ENCODE assay signal across 9 cellular contexts in the genomic region with DNA sequence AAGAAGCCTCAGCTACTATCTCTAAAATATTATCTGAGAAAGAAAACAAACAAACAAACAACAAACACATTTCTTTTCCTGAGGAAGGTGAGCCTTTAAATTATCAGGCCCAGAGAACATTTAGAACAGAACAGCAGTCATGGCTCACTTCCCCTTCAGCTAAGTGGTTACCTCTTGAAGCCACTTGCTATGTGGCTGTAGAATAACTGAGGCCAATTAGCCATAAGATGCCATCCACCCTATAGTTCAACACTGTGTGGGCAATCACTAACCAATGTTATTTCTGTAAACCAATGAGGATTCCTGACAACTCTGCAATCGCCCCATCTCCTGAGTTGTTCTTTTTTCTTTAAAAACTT. TPM values are rescaled to one million over a fixed set of nuclear protein-coding genes. Genes with fewer than 3 reads are reported as not detected.
DNase-seq lines count a peak whose midpoint lies in the region; ATAC-seq and TF ChIP-seq lines count a peak whose summit lies in the region.
"Had no signal": no experiment of that assay in that cellular context is flagged by ENCODE, and none has a peak within 500 bp of the region (broad histone marks: within the 10 kb centered on the region; RNA-seq: fewer than 3 reads in every experiment).

No MANE protein-coding gene starts in this region.

- peak overlapping the region; percentile 45 to 99 for H3K27ac ChIP-seq in left lung

- peaks cover 0 to 3% of the 10 kb centered on the region in 2 donors for H3K36me3 ChIP-seq in left lung

- in situ Hi-C loops in ACHN (cut with HindIII; ENCODE audit: low pct_ligation_motif_present, low pct_unique_long_range_greater_than_20kb, low sequenced_read_pairs), result loop anchor here (25.0 kb wide), 1 partner anchor 98 kb away; the partner anchor contains the start of gene HUS1

- peaks cover 16 to 55% of the 10 kb centered on the region in 2 donors for H3K4me1 ChIP-seq in left lung

- H3K4me3 ChIP-seq in left lung, result no peak overlapping the region

- ATAC-seq in GM21723 (IDR thresholded peaks at IDR 0.05; ENCODE audit: unreplicated experiment) (peak; percentile 14), left lung (no peak), HG03025 (IDR thresholded peaks at IDR 0.05; ENCODE audit: low FRiP score, unreplicated experiment) (no peak), HG03521 (IDR thresholded peaks at IDR 0.05; ENCODE audit: unreplicated experiment) (no peak)

- no peaks in the 10 kb centered on the region for H3K9me3 ChIP-seq in left lung

- intact Hi-C loops in left lung (cut with DNase I), result no loop called here

- DNase-seq in ACHN, result peak; percentile 38
- peak; percentile 17 for DNase-seq in SKM-1 (lab: John Stamatoyannopoulos, UW; ENCODE audit: unreplicated experiment)
- no peak for DNase-seq in left lung
- DNase-seq in NCI-H510A treated with DMSO at 0.1 percent for 48 hours (lab: John Stamatoyannopoulos, UW), result no peak
- DNase-seq in GM20000 (ENCODE audit: low spot score), result no peak

- no peak for TF ChIP-seq CTCF in left lung (IDR thresholded peaks at IDR 0.05)
- no peak for TF ChIP-seq CTCF in GM20000 (IDR thresholded peaks at IDR 0.05; ENCODE audit: extremely low read depth, missing control alignments)

- no peaks in the 10 kb centered on the region for H3K27me3 ChIP-seq in left lung

RNA-seq across cellular contexts. Expression of gene UPP1, which starts 3.7 kb away (rescaled TPM):
- 10 to 100 TPM; 37.8 to 79.3 TPM for total RNA-seq in left lung

RNA-seq across cellular contexts. Expression of gene C7orf57, which starts 50.1 kb away (rescaled TPM):
- total RNA-seq in left lung, result 1 to 10 TPM in 1 of 2 donors, not detected in 1; 1.6 TPM
- total RNA-seq: lung microvascular endothelial cell had no signal

RNA-seq across cellular contexts. Expression of gene SUN3, which starts 56.5 kb away (rescaled TPM):
- not detected for total RNA-seq in left lung
- total RNA-seq: lung microvascular endothelial cell had no signal

Comparison
In these comparisons a context has a peak if more than half of its experiments do, and no peak if none do; other contexts are left out.
1. DNase-seq: peak in ACHN (single experiment) and SKM-1 (single experiment); none in left lung (0 of 2), NCI-H510A treated with DMSO at 0.1 percent for 48 hours (single experiment) and GM20000 (single experiment).